21 cellular contexts compared by ENCODE assay signal in the genomic region with DNA sequence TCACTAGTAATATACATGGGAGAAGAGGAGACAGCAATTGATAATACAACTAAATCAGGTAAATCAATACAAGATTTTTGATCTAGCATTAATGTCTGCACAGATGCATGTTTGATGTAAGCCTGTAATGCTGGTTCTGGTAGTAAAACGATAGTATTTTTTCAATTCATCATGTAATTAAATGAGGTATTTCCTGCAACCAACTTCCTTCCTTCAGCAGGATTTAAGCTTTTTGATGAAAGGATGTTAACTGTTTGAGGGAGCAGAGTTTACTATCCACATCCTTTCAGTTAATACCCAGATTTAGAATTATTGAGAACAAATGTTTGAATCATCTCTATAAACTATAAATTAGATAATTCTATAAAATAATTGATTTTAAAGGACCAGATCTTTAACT. TPM values are rescaled to one million over a fixed set of nuclear protein-coding genes. Genes with fewer than 3 reads are reported as not detected.
DNase-seq lines count a peak whose midpoint lies in the region; ATAC-seq lines count a peak whose summit lies in the region.
"Had no signal": no experiment of that assay in that cellular context is flagged by ENCODE, and none has a peak within 500 bp of the region (broad histone marks: within the 10 kb centered on the region; RNA-seq: fewer than 3 reads in every experiment).

No MANE protein-coding gene starts in this region.

- WGBS in urinary bladder: 6% methylated on average over 1 of the region's 1 CpG

- H3K27me3 Mint-ChIP-seq in activated naive CD4-positive, alpha-beta T cell treated with anti-CD3 and anti-CD28 coated beads, Interleukin-2, amount 10 ng/mL, durations not matched to agents 7 days and 5 days: peaks cover 4% of the 10 kb centered on the region
- H3K27me3 Mint-ChIP-seq in CD4-positive, alpha-beta memory T cell: peaks cover 0 to 1% of the 10 kb centered on the region in 2 donors
- no peaks in the 10 kb centered on the region for H3K27me3 Mint-ChIP-seq in T-cell

- H3K27me3 ChIP-seq in CD4-positive, alpha-beta memory T cell (ENCODE audit: insufficient read depth, low read length): no peaks in the 10 kb centered on the region
- H3K27me3 ChIP-seq: Peyer's patch had no signal

- CTCF ChIA-PET in activated naive CD4-positive, alpha-beta T cell treated with anti-CD3 and anti-CD28 coated beads, Interleukin-2, amount 10 ng/mL, durations not matched to agents 7 days and 5 days (lab: Charles Lee): no interaction called here
- CTCF ChIA-PET in CD4-positive, alpha-beta memory T cell (lab: Charles Lee; ENCODE audit: partially characterized antibody): interaction anchor here (1.0 to 1.2 kb wide), 2 partner anchors 14 to 39 kb away, joined by 3 to 4 read pairs; no protein-coding TSS in a partner anchor
- CTCF ChIA-PET in T-cell (lab: Charles Lee): interaction anchor here (0.5 to 1.8 kb wide), 3 partner anchors 30 to 41 kb away, joined by 3 to 5 read pairs (median 3); no protein-coding TSS in a partner anchor

- H3K36me3 Mint-ChIP-seq in activated naive CD4-positive, alpha-beta T cell treated with anti-CD3 and anti-CD28 coated beads, Interleukin-2, amount 10 ng/mL, durations not matched to agents 7 days and 5 days: peaks cover 4% of the 10 kb centered on the region
- no peaks in the 10 kb centered on the region for H3K36me3 Mint-ChIP-seq in CD4-positive, alpha-beta memory T cell
- H3K36me3 Mint-ChIP-seq in T-cell: peaks cover 2% of the 10 kb centered on the region
- H3K36me3 Mint-ChIP-seq: CD14-positive monocyte had no signal

- DNase-seq in activated naive CD4-positive, alpha-beta T cell treated with anti-CD3 and anti-CD28 coated beads, Interleukin-2, amount 10 ng/mL, durations not matched to agents 7 days and 5 days: no peak
- no peak for DNase-seq in activated naive CD4-positive, alpha-beta T cell treated with anti-CD3 and anti-CD28 coated beads, Interleukin-2, amount 50 U/mL, for 16 hours
- DNase-seq in CD4-positive, alpha-beta memory T cell: peak in 3 of 5 donors; percentile 7 to 26 (median 21)
- DNase-seq in T-cell (no peak), AML-193 (lab: John Stamatoyannopoulos, UW) (no peak)
- DNase-seq: DMS153; GF-D8; HCEC 1CT; MV-4-11; NCI-H1417; NCI-H187; NCI-H2107; NCI-H510A; NCI-H748 treated with DMSO at 0.1 percent for 48 hours; NK-92 treated with Interleukin-12 subunit alpha and Interleukin-12 subunit beta, amount 100 ng/mL, for 24 hours; Peyer's patch had no signal

- H3K4me3 ChIP-seq in CD4-positive, alpha-beta memory T cell (ENCODE audit: low read length in 2 of 2): no peak overlapping the region
- no peak overlapping the region for H3K4me3 ChIP-seq in urinary bladder (ENCODE audit: low read depth, low read length)
- H3K4me3 ChIP-seq: GM23338, Peyer's patch, SJSA1 had no signal

- no peaks in the 10 kb centered on the region for H3K36me3 ChIP-seq in CD4-positive, alpha-beta memory T cell (ENCODE audit: insufficient read depth, low read length)
- no peaks in the 10 kb centered on the region for H3K36me3 ChIP-seq in urinary bladder (ENCODE audit: insufficient read depth)
- H3K36me3 ChIP-seq: Peyer's patch, SJSA1 had no signal

- no peaks in the 10 kb centered on the region for H3K9me3 Mint-ChIP-seq in activated naive CD4-positive, alpha-beta T cell treated with anti-CD3 and anti-CD28 coated beads, Interleukin-2, amount 10 ng/mL, durations not matched to agents 7 days and 5 days
- H3K9me3 Mint-ChIP-seq in CD4-positive, alpha-beta memory T cell: peaks cover 0 to 5% (median 0%) of the 10 kb centered on the region in 8 donors
- H3K9me3 Mint-ChIP-seq in T-cell: peaks cover 0 to 3% (median 0%) of the 10 kb centered on the region in 3 donors

- peak overlapping the region; percentile 80 for H3K27ac Mint-ChIP-seq in activated naive CD4-positive, alpha-beta T cell treated with anti-CD3 and anti-CD28 coated beads, Interleukin-2, amount 10 ng/mL, durations not matched to agents 7 days and 5 days
- peak overlapping the region in 1 of 7 donors; percentile 34 for H3K27ac Mint-ChIP-seq in CD4-positive, alpha-beta memory T cell
- peak overlapping the region; percentile 29 to 45 for H3K27ac Mint-ChIP-seq in T-cell
- H3K27ac Mint-ChIP-seq: CD14-positive monocyte, GM23338 had no signal

- H3K4me1 ChIP-seq in CD4-positive, alpha-beta memory T cell (ENCODE audit: insufficient read depth, low read length): peaks cover 18% of the 10 kb centered on the region
- no peaks in the 10 kb centered on the region for H3K4me1 ChIP-seq in urinary bladder (ENCODE audit: insufficient read depth)
- H3K4me1 ChIP-seq: Peyer's patch, SJSA1 had no signal

- H3K4me3 Mint-ChIP-seq in activated naive CD4-positive, alpha-beta T cell treated with anti-CD3 and anti-CD28 coated beads, Interleukin-2, amount 10 ng/mL, durations not matched to agents 7 days and 5 days: no peak overlapping the region
- H3K4me3 Mint-ChIP-seq in CD4-positive, alpha-beta memory T cell: peak overlapping the region in 4 of 8 donors; percentile 0 to 73 (median 32)
- H3K4me3 Mint-ChIP-seq in T-cell: peak overlapping the region in 1 of 3 donors; percentile 60
- H3K4me3 Mint-ChIP-seq: CD14-positive monocyte, GM23338 had no signal

- peaks cover 29% of the 10 kb centered on the region for H3K4me1 Mint-ChIP-seq in activated naive CD4-positive, alpha-beta T cell treated with anti-CD3 and anti-CD28 coated beads, Interleukin-2, amount 10 ng/mL, durations not matched to agents 7 days and 5 days
- H3K4me1 Mint-ChIP-seq in CD4-positive, alpha-beta memory T cell: peaks cover 15 to 27% (median 18%) of the 10 kb centered on the region in 4 donors
- peaks cover 25 to 32% (median 31%) of the 10 kb centered on the region in 3 donors for H3K4me1 Mint-ChIP-seq in T-cell
- H3K4me1 Mint-ChIP-seq: CD14-positive monocyte, GM23338 had no signal

- no peaks in the 10 kb centered on the region for H3K9me3 ChIP-seq in CD4-positive, alpha-beta memory T cell (ENCODE audit: control insufficient read depth in 1 of 2, low read length in 2 of 2)
- H3K9me3 ChIP-seq: Peyer's patch, SJSA1 had no signal

- ATAC-seq in T-cell (replicated peaks in 1 of 4) (peak in 3 of 4 experiments; percentile 41 to 87 (median 50)), GM21576 (IDR thresholded peaks at IDR 0.05; ENCODE audit: unreplicated experiment) (no peak)
- ATAC-seq: GM23338 had no signal

- no peak overlapping the region for H3K27ac ChIP-seq in CD4-positive, alpha-beta memory T cell (ENCODE audit: low read depth, low read length)
- H3K27ac ChIP-seq in urinary bladder (ENCODE audit: low read depth): peak overlapping the region; percentile 10
- H3K27ac ChIP-seq: Peyer's patch, SJSA1 had no signal

- POLR2A ChIA-PET in CD4-positive, alpha-beta memory T cell (lab: Charles Lee; ENCODE audit: partially characterized antibody): interaction anchor here (1.0 to 1.2 kb wide), 2 partner anchors 31 to 49 kb away, joined by 3 to 7 read pairs; a partner anchor contains a TSS
- POLR2A ChIA-PET in T-cell (lab: Charles Lee): interaction anchor here in 1 of 2 donors (0.6 kb wide), 1 partner anchor 50 kb away, joined by 3 read pairs; no protein-coding TSS in a partner anchor

- intact Hi-C loops in CD4-positive, alpha-beta memory T cell (cut with micrococcal nuclease): no loop called here

RNA-seq across cellular contexts. Expression of a gene that starts 31.4 kb away (rescaled TPM):
- 10 to 100 TPM; 79.8 to 84.9 TPM for total RNA-seq in CD4-positive, alpha-beta memory T cell
- polyA plus RNA-seq in CD4-positive, alpha-beta memory T cell: 10 to 100 TPM; 16.6 to 61.9 TPM
- 100 to 1,000 TPM in 2 of 5 donors, 10 to 100 TPM in 3; 83.0 to 185 (median 92.1) TPM for total RNA-seq in T-cell
- 38.4 TPM for total RNA-seq in urinary bladder
- 29.4 TPM for polyA plus RNA-seq in urinary bladder

Comparison
In these comparisons a context has a peak if more than half of its experiments do, and no peak if none do; other contexts are left out.
1. DNase-seq: peak in CD4-positive, alpha-beta memory T cell (3 of 5); none in activated naive CD4-positive, alpha-beta T cell treated with anti-CD3 and anti-CD28 coated beads, Interleukin-2, amount 10 ng/mL, durations not matched to agents 7 days and 5 days (single experiment), activated naive CD4-positive, alpha-beta T cell treated with anti-CD3 and anti-CD28 coated beads, Interleukin-2, amount 50 U/mL, for 16 hours (single experiment), T-cell (0 of 34) and AML-193 (0 of 2).